In genomic region chr17:50426814-50427787, GRCh38 we compare ENCODE assay signal across 1 cellular context.
TF ChIP-seq lines count a peak whose summit lies in the region.

No MANE protein-coding gene starts in this region.

TF ChIP-seq in GM12878, 131 proteins besides CTCF, POLR2A, EP300 and RAD21:
- TF ChIP-seq CHD2 (IDR thresholded peaks at IDR 0.05; ENCODE audit: borderline replicate concordance, low read depth, low read length) = no peak
- 0 out of 4 replicates have a peak, but pooled peaks have one; percentile 18 to 37 for TF ChIP-seq IKZF2 (IDR thresholded peaks at IDR 0.05)
- TF ChIP-seq IRF5 (IDR thresholded peaks at IDR 0.05; ENCODE audit: borderline replicate concordance) = no peak
- TF ChIP-seq NR2F1 (conservative IDR thresholded peaks at IDR 0.05) = 0 out of 2 replicates have a peak, but pooled peaks have one; percentile 39
- no peak for TF ChIP-seq PML (IDR thresholded peaks at IDR 0.05; ENCODE audit: low read length)
- TF ChIP-seq GATAD2B (conservative IDR thresholded peaks at IDR 0.05; ENCODE audit: low read depth) = peak; percentile 12; the same call in 1 of the 2 replicates
- 0 out of 2 replicates have a peak, but pooled peaks have one; percentile 11 for TF ChIP-seq TAF1 (IDR thresholded peaks at IDR 0.05; ENCODE audit: borderline replicate concordance, low read depth, low read length)
- TF ChIP-seq ZBED1 (IDR thresholded peaks at IDR 0.05; ENCODE audit: borderline replicate concordance) = no peak
- TF ChIP-seq HDAC2 (IDR thresholded peaks at IDR 0.05) = no peak
- TF ChIP-seq, protein P1, sequence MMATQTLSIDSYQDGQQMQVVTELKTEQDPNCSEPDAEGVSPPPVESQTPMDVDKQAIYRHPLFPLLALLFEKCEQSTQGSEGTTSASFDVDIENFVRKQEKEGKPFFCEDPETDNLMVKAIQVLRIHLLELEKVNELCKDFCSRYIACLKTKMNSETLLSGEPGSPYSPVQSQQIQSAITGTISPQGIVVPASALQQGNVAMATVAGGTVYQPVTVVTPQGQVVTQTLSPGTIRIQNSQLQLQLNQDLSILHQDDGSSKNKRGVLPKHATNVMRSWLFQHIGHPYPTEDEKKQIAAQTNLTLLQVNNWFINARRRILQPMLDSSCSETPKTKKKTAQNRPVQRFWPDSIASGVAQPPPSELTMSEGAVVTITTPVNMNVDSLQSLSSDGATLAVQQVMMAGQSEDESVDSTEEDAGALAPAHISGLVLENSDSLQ (IDR thresholded peaks at IDR 0.05) = peak; percentile 89
- TF ChIP-seq EED (IDR thresholded peaks at IDR 0.05; ENCODE audit: low read depth) = 0 out of 2 replicates have a peak, but pooled peaks have one; percentile 10
- TF ChIP-seq BHLHE40 (IDR thresholded peaks at IDR 0.05; ENCODE audit: borderline replicate concordance in 1 of 2, low read depth in 2 of 2, low read length in 1 of 2) = peak in 1 of 2 experiments; percentile 11; a peak in 1 of 4 replicates
- TF ChIP-seq PBX3 (IDR thresholded peaks at IDR 0.05; ENCODE audit: insufficient replicate concordance, low read depth, low read length) = peak; percentile 66
- TF ChIP-seq, protein P2, sequence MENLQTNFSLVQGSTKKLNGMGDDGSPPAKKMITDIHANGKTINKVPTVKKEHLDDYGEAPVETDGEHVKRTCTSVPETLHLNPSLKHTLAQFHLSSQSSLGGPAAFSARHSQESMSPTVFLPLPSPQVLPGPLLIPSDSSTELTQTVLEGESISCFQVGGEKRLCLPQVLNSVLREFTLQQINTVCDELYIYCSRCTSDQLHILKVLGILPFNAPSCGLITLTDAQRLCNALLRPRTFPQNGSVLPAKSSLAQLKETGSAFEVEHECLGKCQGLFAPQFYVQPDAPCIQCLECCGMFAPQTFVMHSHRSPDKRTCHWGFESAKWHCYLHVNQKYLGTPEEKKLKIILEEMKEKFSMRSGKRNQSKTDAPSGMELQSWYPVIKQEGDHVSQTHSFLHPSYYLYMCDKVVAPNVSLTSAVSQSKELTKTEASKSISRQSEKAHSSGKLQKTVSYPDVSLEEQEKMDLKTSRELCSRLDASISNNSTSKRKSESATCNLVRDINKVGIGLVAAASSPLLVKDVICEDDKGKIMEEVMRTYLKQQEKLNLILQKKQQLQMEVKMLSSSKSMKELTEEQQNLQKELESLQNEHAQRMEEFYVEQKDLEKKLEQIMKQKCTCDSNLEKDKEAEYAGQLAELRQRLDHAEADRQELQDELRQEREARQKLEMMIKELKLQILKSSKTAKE (IDR thresholded peaks at IDR 0.05; ENCODE audit: low read depth, poor library complexity, severe bottlenecking) = peak; percentile 19
- TF ChIP-seq EGR1 (IDR thresholded peaks at IDR 0.05; ENCODE audit: borderline replicate concordance in 1 of 2, low read depth in 2 of 2, low read length in 2 of 2) = peak in 1 of 2 experiments; percentile 42; a peak in 1 of 3 replicates
- no peak for TF ChIP-seq ZNF622 (IDR thresholded peaks at IDR 0.05)
- peak; percentile 17; the same call in 1 of the 2 replicates for TF ChIP-seq MTA2 (IDR thresholded peaks at IDR 0.05; ENCODE audit: low read depth)
- no peak for TF ChIP-seq STAT3 (IDR thresholded peaks at IDR 0.05; ENCODE audit: low read depth, low read length)
- TF ChIP-seq SMAD1 (IDR thresholded peaks at IDR 0.05; ENCODE audit: low read depth, partially characterized antibody) = no peak
- no peak for TF ChIP-seq CBFB (IDR thresholded peaks at IDR 0.05; ENCODE audit: low read depth)
- peak; percentile 24 for TF ChIP-seq SIX5 (IDR thresholded peaks at IDR 0.05; ENCODE audit: low read depth, low read length, severe bottlenecking)
- TF ChIP-seq NR2C1 (IDR thresholded peaks at IDR 0.05) = 0 out of 2 replicates have a peak, but pooled peaks have one; percentile 39
- 0 out of 2 replicates have a peak, but pooled peaks have one; percentile 31 for TF ChIP-seq SIN3A (IDR thresholded peaks at IDR 0.05; ENCODE audit: low read depth, low read length)
- no peak for TF ChIP-seq TCF12 (IDR thresholded peaks at IDR 0.05; ENCODE audit: low read depth, low read length)
- no peak for TF ChIP-seq JUNB (IDR thresholded peaks at IDR 0.05)
- 0 out of 2 replicates have a peak, but pooled peaks have one; percentile 27 for TF ChIP-seq YY1 (IDR thresholded peaks at IDR 0.05; ENCODE audit: low read depth, low read length)
- no peak for TF ChIP-seq IRF3 (IDR thresholded peaks at IDR 0.05)
- TF ChIP-seq RELA (IDR thresholded peaks at IDR 0.05; ENCODE audit: borderline replicate concordance, partially characterized antibody) = no peak
- peak; percentile 43; the same call in 1 of the 2 replicates for TF ChIP-seq IKZF1 (conservative IDR thresholded peaks at IDR 0.05)
- TF ChIP-seq SMARCA5 (IDR thresholded peaks at IDR 0.05) = peak; percentile 57; the same call in 1 of the 2 replicates
- TF ChIP-seq RAD51 (IDR thresholded peaks at IDR 0.05) = no peak
